1 cellular context compared by ENCODE assay signal in genomic region chr14:74517731-74518130, GRCh38.
TF ChIP-seq lines count a peak whose summit lies in the region.

No MANE protein-coding gene starts in this region.

TF ChIP-seq in IMR-90, 13 proteins besides CTCF, POLR2A, EP300 and RAD21 (continued from another document):
- no peak for TF ChIP-seq MXI1 (IDR thresholded peaks at IDR 0.05; ENCODE audit: borderline replicate concordance, low read depth, low read length)
